20 cellular contexts compared by ENCODE assay signal in genomic region chr20:50092436-50092835, GRCh38. TPM values are rescaled to one million over a fixed set of nuclear protein-coding genes. Genes with fewer than 3 reads are reported as not detected.
A peak's percentile ranks its signal among the peaks of the same experiment; 100 is the strongest.
DNase-seq lines count a peak whose midpoint lies in the region; ATAC-seq and TF ChIP-seq lines count a peak whose summit lies in the region.
"Had no signal": no experiment of that assay in that cellular context is flagged by ENCODE, and none has a peak within 500 bp of the region (broad histone marks: within the 10 kb centered on the region; RNA-seq: fewer than 3 reads in every experiment).

No MANE protein-coding gene starts in this region.

- H3K4me3 Mint-ChIP-seq in type B pancreatic cell: no peak overlapping the region
- H3K4me3 Mint-ChIP-seq: CD8-positive, alpha-beta T cell had no signal

- H3K27ac Mint-ChIP-seq in type B pancreatic cell: peak overlapping the region; percentile 75
- H3K27ac Mint-ChIP-seq: activated naive CD4-positive, alpha-beta T cell treated with anti-CD3 and anti-CD28 coated beads, Interleukin-2, amount 50 U/mL, for 72 hours; CD8-positive, alpha-beta T cell; progenitor cell of endocrine pancreas had no signal

- H3K27me3 ChIP-seq in cardiac muscle cell: no peaks in the 10 kb centered on the region
- H3K27me3 ChIP-seq: breast epithelium, esophagus squamous epithelium had no signal

- no peak for ATAC-seq in left cardiac atrium
- ATAC-seq in left colon: peak; percentile 16
- ATAC-seq: activated naive CD4-positive, alpha-beta T cell treated with anti-CD3 and anti-CD28 coated beads, Interleukin-2, amount 50 U/mL, for 72 hours; CD8-positive, alpha-beta T cell; left ventricle myocardium superior; stimulated activated naive CD8-positive, alpha-beta T cell treated with anti-CD3 and anti-CD28 coated beads, Interleukin-15, Interleukin-2, amounts not matched to agents 100 U/mL and 50 U/mL, for 24 hours had no signal

- intact Hi-C loops in left cardiac atrium (cut with DNase I): no loop called here
- intact Hi-C loops in left colon (cut with DNase I, micrococcal nuclease): no loop called here

- no peaks in the 10 kb centered on the region for H3K27me3 Mint-ChIP-seq in type B pancreatic cell
- H3K27me3 Mint-ChIP-seq: progenitor cell of endocrine pancreas had no signal

- H3K9me3 ChIP-seq in cardiac muscle cell (ENCODE audit: low read depth): no peaks in the 10 kb centered on the region
- H3K9me3 ChIP-seq: breast epithelium, esophagus squamous epithelium had no signal

- DNase-seq in cardiac muscle cell (ENCODE audit: low read depth in 1 of 2, low spot score in 1 of 2) (peak in 1 of 2 donors; percentile 69), left cardiac atrium (no peak), amniotic epithelial cell (ENCODE audit: low read depth) (peak; percentile 91), left colon (no peak), type B pancreatic cell (ENCODE audit: extremely low spot score, unreplicated experiment) (no peak), HCEC 1CT (no peak), islet precursor cell (no peak), RPMI8226 (no peak)
- DNase-seq: activated CD4-positive, alpha-beta T cell treated with anti-CD3 and anti-CD28 coated beads for 1 hour; CD8-positive, alpha-beta T cell; esophagus squamous epithelium; Kasumi-1; left ventricle myocardium superior; NCI-H1436; NCI-H2227 treated with DMSO at 0.1 percent for 48 hours; stimulated activated naive CD8-positive, alpha-beta T cell treated with anti-CD3 and anti-CD28 coated beads, Interleukin-15, Interleukin-2, amounts not matched to agents 100 U/mL and 50 U/mL, for 24 hours; T-helper 9 cell had no signal

- H3K4me1 ChIP-seq in cardiac muscle cell (ENCODE audit: low read depth): peaks cover 19% of the 10 kb centered on the region

- H3K4me1 Mint-ChIP-seq in type B pancreatic cell (ENCODE audit: unreplicated experiment): peaks cover 10% of the 10 kb centered on the region

- H3K9me3 Mint-ChIP-seq in type B pancreatic cell: no peaks in the 10 kb centered on the region
- H3K9me3 Mint-ChIP-seq: activated naive CD4-positive, alpha-beta T cell treated with anti-CD3 and anti-CD28 coated beads, Interleukin-2, amount 50 U/mL, for 72 hours; CD8-positive, alpha-beta T cell had no signal

- TF ChIP-seq CTCF in cardiac muscle cell (IDR thresholded peaks at IDR 0.05; ENCODE audit: low read depth, low read length): no peak
- no peak for TF ChIP-seq CTCF in type B pancreatic cell (conservative IDR thresholded peaks at IDR 0.05)

- H3K36me3 ChIP-seq in cardiac muscle cell: peaks cover 10% of the 10 kb centered on the region
- H3K36me3 ChIP-seq: breast epithelium had no signal

- H3K27ac ChIP-seq in cardiac muscle cell: peak overlapping the region; percentile 46
- H3K27ac ChIP-seq: breast epithelium had no signal

- no peak overlapping the region for H3K4me3 ChIP-seq in cardiac muscle cell
- H3K4me3 ChIP-seq: breast epithelium, esophagus squamous epithelium had no signal

- H3K36me3 Mint-ChIP-seq in type B pancreatic cell: peaks cover 27% of the 10 kb centered on the region

RNA-seq across cellular contexts. Expression of gene UBE2V1, which starts 20.5 kb away (rescaled TPM):
- total RNA-seq in cardiac muscle cell (64.0 and 126 TPM in 2 replicates), left cardiac atrium (100 to 1,000 TPM in 1 of 2 donors, 10 to 100 TPM in 1; 77.4 to 109 TPM), left colon (100 to 1,000 TPM in 1 of 2 donors, 10 to 100 TPM in 1; 70.8 to 106 TPM), type B pancreatic cell (ENCODE audit: low replicate concordance) (90.5 and 117 TPM in 2 replicates)
- 164 and 173 TPM in 2 replicates for polyA plus RNA-seq in cardiac muscle cell
